ENCODE assay signal across 3 cellular contexts in the genomic region with DNA sequence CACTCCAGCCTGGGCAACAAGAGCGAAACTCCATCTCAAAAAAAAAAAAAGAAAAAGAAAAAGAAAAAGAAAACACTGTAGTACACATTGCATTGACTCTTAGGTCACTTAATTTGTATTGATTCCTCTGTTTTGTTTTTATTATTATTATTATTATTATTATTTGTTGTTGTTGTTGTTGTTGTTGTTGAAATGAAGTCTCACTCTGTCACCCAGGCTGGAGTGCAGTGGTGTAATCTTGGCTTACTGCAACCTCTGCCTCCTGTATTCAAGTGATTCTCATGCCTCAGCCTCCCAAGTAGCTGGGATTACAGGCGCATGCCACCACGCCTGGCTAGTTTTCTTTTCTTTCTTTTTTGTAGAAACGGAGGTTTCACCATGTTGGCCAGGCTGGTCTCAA. TPM values are rescaled to one million over a fixed set of nuclear protein-coding genes. Genes with fewer than 3 reads are reported as not detected.
"Had no signal": no experiment of that assay in that cellular context is flagged by ENCODE, and none has a peak within 500 bp of the region (broad histone marks: within the 10 kb centered on the region; RNA-seq: fewer than 3 reads in every experiment).

No MANE protein-coding gene starts in this region.

RNA-seq across cellular contexts. Expression of a gene that starts 55.2 kb away (rescaled TPM):
- total RNA-seq: gastrocnemius medialis, left ventricle myocardium superior, mesenteric fat pad had no signal
